8 cellular contexts compared by ENCODE assay signal in the genomic region with DNA sequence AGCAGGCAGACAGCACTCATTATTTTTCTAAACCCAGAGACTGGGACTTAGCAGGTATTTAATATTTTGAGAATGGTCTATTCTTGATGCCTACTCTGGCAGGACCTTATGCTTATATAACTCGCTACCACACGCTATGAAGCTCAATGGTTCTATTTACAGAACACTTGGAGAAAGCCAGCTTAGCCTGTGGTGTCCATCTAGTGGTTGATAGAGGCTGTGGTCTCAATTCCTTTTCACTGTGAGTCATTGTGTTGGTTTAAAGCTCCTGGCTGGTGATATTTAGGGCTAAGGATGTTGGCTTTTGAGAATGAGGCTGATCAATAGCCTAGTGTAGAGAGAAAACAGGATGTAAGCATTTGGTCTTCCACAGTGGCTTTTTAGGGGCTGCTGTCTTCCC.
DNase-seq lines count a peak whose midpoint lies in the region; ATAC-seq, FAIRE-seq and TF ChIP-seq lines count a peak whose summit lies in the region.

No MANE protein-coding gene starts in this region.

- H3K36me3 Mint-ChIP-seq in CD14-positive monocyte, result no peaks in the 10 kb centered on the region
- H3K36me3 Mint-ChIP-seq in stimulated activated effector memory CD8-positive, alpha-beta T cell treated with anti-CD3 and anti-CD28 coated beads, Interleukin-12 subunit alpha, Interleukin-12 subunit beta, amount 100 ng/mL, for 72 hours, result no peaks in the 10 kb centered on the region

- TF ChIP-seq CTCF in kidney (IDR thresholded peaks at IDR 0.05; ENCODE audit: borderline replicate concordance, extremely low read depth, insufficient read depth), result peak; percentile 39
- TF ChIP-seq CTCF in CD14-positive monocyte (IDR thresholded peaks at IDR 0.05), result no peak

- intact Hi-C loops in kidney (cut with DNase I) (loop anchor here (10.0 kb wide), 1 partner anchor 161 kb away; no protein-coding TSS in a partner anchor), CD14-positive monocyte (cut with micrococcal nuclease) (loop anchor here (5.0 to 10.0 kb wide), 2 partner anchors 178 to 181 kb away; no protein-coding TSS in a partner anchor)

- DNase-seq in Caki2 (ENCODE audit: low read depth) (peak; percentile 51), NCI-H1092 (lab: John Stamatoyannopoulos, UW) (peak; percentile 34), brain pericyte (ENCODE audit: low read depth, low spot score) (peak; percentile 73), kidney (no peak), CD14-positive monocyte (ENCODE audit: low spot score) (no peak)
- DNase-seq in stimulated activated effector memory CD8-positive, alpha-beta T cell treated with anti-CD3 and anti-CD28 coated beads, Interleukin-12 subunit alpha, Interleukin-12 subunit beta, amount 100 ng/mL, for 72 hours (ENCODE audit: low spot score in 2 of 2), result no peak

- FAIRE-seq in kidney (lab: Jason Lieb, UNC), result no peak

- no peak overlapping the region for H3K4me3 ChIP-seq in kidney (ENCODE audit: low read length in 2 of 2)

- no peak overlapping the region for H3K4me3 Mint-ChIP-seq in CD14-positive monocyte
- H3K4me3 Mint-ChIP-seq in stimulated activated effector memory CD8-positive, alpha-beta T cell treated with anti-CD3 and anti-CD28 coated beads, Interleukin-12 subunit alpha, Interleukin-12 subunit beta, amount 100 ng/mL, for 72 hours, result no peak overlapping the region

- H3K27ac Mint-ChIP-seq in CD14-positive monocyte, result no peak overlapping the region
- no peak overlapping the region for H3K27ac Mint-ChIP-seq in stimulated activated effector memory CD8-positive, alpha-beta T cell treated with anti-CD3 and anti-CD28 coated beads, Interleukin-12 subunit alpha, Interleukin-12 subunit beta, amount 100 ng/mL, for 72 hours

- no peaks in the 10 kb centered on the region for H3K9me3 ChIP-seq in kidney (ENCODE audit: control insufficient read depth in 1 of 2, low read length in 2 of 2)

- peaks cover 5% of the 10 kb centered on the region for H3K4me1 Mint-ChIP-seq in CD14-positive monocyte
- H3K4me1 Mint-ChIP-seq in stimulated activated effector memory CD8-positive, alpha-beta T cell treated with anti-CD3 and anti-CD28 coated beads, Interleukin-12 subunit alpha, Interleukin-12 subunit beta, amount 100 ng/mL, for 72 hours, result peaks cover 8% of the 10 kb centered on the region

- H3K36me3 ChIP-seq in kidney (ENCODE audit: control insufficient read depth in 1 of 2, insufficient read depth in 2 of 2, low read length in 2 of 2), result no peaks in the 10 kb centered on the region

- H3K4me1 ChIP-seq in kidney (ENCODE audit: control insufficient read depth in 1 of 2, insufficient read depth in 1 of 2, low read depth in 1 of 2, low read length in 2 of 2), result peaks cover 0 to 3% of the 10 kb centered on the region in 2 donors

- H3K9me3 Mint-ChIP-seq in CD14-positive monocyte, result peaks cover 0 to 1% (median 0%) of the 10 kb centered on the region in 7 donors
- no peaks in the 10 kb centered on the region for H3K9me3 Mint-ChIP-seq in stimulated activated effector memory CD8-positive, alpha-beta T cell treated with anti-CD3 and anti-CD28 coated beads, Interleukin-12 subunit alpha, Interleukin-12 subunit beta, amount 100 ng/mL, for 72 hours

- no peak for ATAC-seq in GM18511 (IDR thresholded peaks at IDR 0.05; ENCODE audit: unreplicated experiment)
- ATAC-seq in stimulated activated effector memory CD8-positive, alpha-beta T cell treated with anti-CD3 and anti-CD28 coated beads, Interleukin-12 subunit alpha, Interleukin-12 subunit beta, amount 100 ng/mL, for 72 hours, result no peak
- ATAC-seq in GM21447 (IDR thresholded peaks at IDR 0.05; ENCODE audit: unreplicated experiment), result no peak

- no peaks in the 10 kb centered on the region for H3K27me3 Mint-ChIP-seq in CD14-positive monocyte (ENCODE audit: low read depth in 3 of 3)

- H3K9ac ChIP-seq in kidney (ENCODE audit: low read length in 2 of 2), result no peak overlapping the region

- in situ Hi-C loops in Caki2 (cut with HindIII; ENCODE audit: low pct_unique_long_range_greater_than_20kb, low sequenced_read_pairs), result no loop called here

- H3K27ac ChIP-seq in kidney (ENCODE audit: low read depth in 2 of 2, low read length in 2 of 2), result no peak overlapping the region

Comparison
In these comparisons a context has a peak if more than half of its experiments do, and no peak if none do; other contexts are left out.
1. DNase-seq: peak in Caki2 (single experiment), NCI-H1092 (single experiment) and brain pericyte (single experiment); none in kidney (single experiment), CD14-positive monocyte (single experiment) and stimulated activated effector memory CD8-positive, alpha-beta T cell treated with anti-CD3 and anti-CD28 coated beads, Interleukin-12 subunit alpha, Interleukin-12 subunit beta, amount 100 ng/mL, for 72 hours (0 of 2).